ENCODE assay signal across 8 cellular contexts in the genomic region with DNA sequence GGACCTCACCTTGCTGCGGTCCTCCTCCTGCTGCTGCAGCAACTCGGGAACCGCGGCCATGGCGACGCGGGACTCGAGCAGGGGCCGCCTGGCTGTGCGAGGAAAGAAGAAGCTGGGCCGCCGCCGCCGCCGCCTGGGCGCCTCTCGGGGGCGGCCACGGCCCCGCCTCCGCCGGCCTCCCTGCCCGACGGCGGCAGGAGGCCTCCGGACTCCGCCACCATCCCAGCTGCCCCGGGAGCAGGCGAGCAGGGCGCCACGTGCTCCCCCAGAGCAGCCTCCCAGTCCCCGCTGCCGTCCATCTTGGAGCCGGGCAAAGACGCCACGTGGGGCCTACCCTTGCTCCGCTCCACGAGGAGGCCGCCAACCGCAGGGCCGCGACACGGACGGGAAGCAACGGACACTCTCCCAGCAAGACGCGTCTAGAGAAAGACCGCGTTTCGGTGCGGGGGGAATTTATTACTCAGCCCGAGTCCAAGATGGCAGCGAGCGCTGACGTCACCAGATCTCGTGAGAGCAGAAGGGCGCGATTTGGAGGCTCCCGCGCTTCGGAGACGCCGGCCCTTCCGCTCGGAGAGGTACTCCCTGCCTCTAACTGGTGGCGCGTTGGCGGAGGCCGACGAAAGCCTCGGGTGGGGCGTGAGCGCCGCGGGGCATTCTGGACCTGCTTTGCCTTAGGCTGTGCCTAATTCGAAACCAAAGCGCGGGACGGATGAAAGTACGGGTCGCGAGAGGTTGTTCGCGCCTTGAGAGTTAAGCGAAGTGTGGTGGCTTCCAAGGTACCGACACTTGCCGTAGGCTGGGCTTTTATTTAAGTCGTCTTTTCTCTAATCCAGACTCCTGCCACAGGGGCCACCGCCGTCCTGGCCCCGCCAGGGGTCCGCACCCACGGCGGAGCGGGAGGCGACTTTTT. TPM values are rescaled to one million over a fixed set of nuclear protein-coding genes. Genes with fewer than 3 reads are reported as not detected.
A peak's percentile ranks its signal among the peaks of the same experiment; 100 is the strongest.
DNase-seq lines count a peak whose midpoint lies in the region; ATAC-seq and TF ChIP-seq lines count a peak whose summit lies in the region.

Gene MGME1 (plus strand): TSS at position 653 of the 910 bp plus-strand sequence. CDS start 842 bp downstream, outside the sequence.
Gene SNX5 (minus strand): TSS at position 429 of the 910 bp plus-strand sequence. CDS start 369 bp downstream, at position 60.

- peaks cover 96% of the 10 kb centered on the region for H3K79me2 ChIP-seq in SU-DHL-6 (ENCODE audit: insufficient read depth, low read length)

- peak within 1 kb of the TSS; percentile 8 for H2AFZ ChIP-seq in SU-DHL-6 (ENCODE audit: low read depth, low read length, severe bottlenecking)

- TF ChIP-seq CTCF in SU-DHL-6 (IDR thresholded peaks at IDR 0.05; ENCODE audit: insufficient read depth, low read length, poor library complexity, severe bottlenecking) (no peak), osteocyte (IDR thresholded peaks at IDR 0.05) (no peak)

- H3K36me3 Mint-ChIP-seq in activated naive CD8-positive, alpha-beta T cell treated with anti-CD3 and anti-CD28 coated beads, Interleukin-2, amount 10 ng/mL, durations not matched to agents 7 days and 5 days = peaks cover 43% of the 10 kb centered on the region
- peaks cover 17% of the 10 kb centered on the region for H3K36me3 Mint-ChIP-seq in osteocyte (ENCODE audit: unreplicated experiment)

- H3K27me3 ChIP-seq in SU-DHL-6 (ENCODE audit: low read length) = no peaks in the 10 kb centered on the region
- H3K27me3 ChIP-seq in thymus (ENCODE audit: control insufficient read depth, insufficient read depth) = no peaks in the 10 kb centered on the region

- H3K27ac ChIP-seq in SU-DHL-6 (ENCODE audit: low read depth, low read length) = peak within 1 kb of the TSS; percentile 96
- peak within 1 kb of the TSS; percentile 100 for H3K27ac ChIP-seq in thymus (ENCODE audit: low read depth)

- peak within 1 kb of the TSS; percentile 96 for H3K27ac Mint-ChIP-seq in activated naive CD8-positive, alpha-beta T cell treated with anti-CD3 and anti-CD28 coated beads, Interleukin-2, amount 10 ng/mL, durations not matched to agents 7 days and 5 days
- H3K27ac Mint-ChIP-seq in osteocyte (ENCODE audit: unreplicated experiment) = peak within 1 kb of the TSS; percentile 99

- POLR2A ChIA-PET in activated naive CD8-positive, alpha-beta T cell treated with anti-CD3 and anti-CD28 coated beads, Interleukin-2, amount 10 ng/mL, durations not matched to agents 7 days and 5 days (lab: Charles Lee) = interaction anchor here (0.6 to 6.5 kb wide), 12 partner anchors 11 to 443 kb away, joined by 3 to 73 read pairs (median 4); partner anchors contain the start of genes KAT14, PET117 and RRBP1

- H3K36me3 ChIP-seq in SU-DHL-6 (ENCODE audit: low read length) (peaks cover 33% of the 10 kb centered on the region), thymus (ENCODE audit: control insufficient read depth, insufficient read depth) (no peaks in the 10 kb centered on the region)

- intact Hi-C loops in head of caudate nucleus (cut with DNase I) = loop anchor here (5.0 to 10.0 kb wide), 3 partner anchors 169 to 316 kb away; partner anchors contain the start of genes KAT14, PET117, RRBP1 and ZNF133

- H3K4me3 Mint-ChIP-seq in activated naive CD8-positive, alpha-beta T cell treated with anti-CD3 and anti-CD28 coated beads, Interleukin-2, amount 10 ng/mL, durations not matched to agents 7 days and 5 days = peak within 1 kb of the TSS; percentile 96
- H3K4me3 Mint-ChIP-seq in osteocyte (ENCODE audit: unreplicated experiment) = peak within 1 kb of the TSS; percentile 81

- H3K4me1 Mint-ChIP-seq in activated naive CD8-positive, alpha-beta T cell treated with anti-CD3 and anti-CD28 coated beads, Interleukin-2, amount 10 ng/mL, durations not matched to agents 7 days and 5 days = peaks cover 39% of the 10 kb centered on the region
- peaks cover 69% of the 10 kb centered on the region for H3K4me1 Mint-ChIP-seq in osteocyte (ENCODE audit: unreplicated experiment)

- peak within 1 kb of the TSS; percentile 97 for H3K4me2 ChIP-seq in SU-DHL-6 (ENCODE audit: low read depth, low read length, poor library complexity, severe bottlenecking)

- DNase-seq in NCI-H128 (lab: John Stamatoyannopoulos, UW; ENCODE audit: unreplicated experiment) = peak; percentile 95
- DNase-seq in activated naive CD8-positive, alpha-beta T cell treated with anti-CD3 and anti-CD28 coated beads, Interleukin-2, amount 10 ng/mL, durations not matched to agents 7 days and 5 days = peak; percentile 98
- peak; percentile 97 to 100 (median 99) for DNase-seq in head of caudate nucleus
- peak; percentile 99 for DNase-seq in osteocyte (ENCODE audit: extremely low spot score, unreplicated experiment)

- peaks cover 64% of the 10 kb centered on the region for H3F3A ChIP-seq in SU-DHL-6 (ENCODE audit: insufficient read depth)

- peaks cover 26% of the 10 kb centered on the region for H3K4me1 ChIP-seq in thymus (ENCODE audit: control insufficient read depth, insufficient read depth, low read length)

- peak; percentile 96 for TF ChIP-seq POLR2A in GM10847 (IDR thresholded peaks at IDR 0.05; ENCODE audit: extremely low read depth, insufficient read length)

- under 1% methylated on average over 96 of the region's 96 CpGs for WGBS in thymus

- H3K9me3 Mint-ChIP-seq in activated naive CD8-positive, alpha-beta T cell treated with anti-CD3 and anti-CD28 coated beads, Interleukin-2, amount 10 ng/mL, durations not matched to agents 7 days and 5 days = no peaks in the 10 kb centered on the region
- H3K9me3 Mint-ChIP-seq in osteocyte (ENCODE audit: unreplicated experiment) = no peaks in the 10 kb centered on the region

- H3K4me3 ChIP-seq in SU-DHL-6 (ENCODE audit: insufficient read depth, low read length, poor library complexity, severe bottlenecking) = peak within 1 kb of the TSS; percentile 93
- peak within 1 kb of the TSS; percentile 76 for H3K4me3 ChIP-seq in thymus (ENCODE audit: low read length)

- H3K9me3 ChIP-seq in SU-DHL-6 (ENCODE audit: insufficient read depth, low read length) (no peaks in the 10 kb centered on the region), thymus (ENCODE audit: control insufficient read depth) (no peaks in the 10 kb centered on the region)

- peak; percentile 75 for ATAC-seq in HG02678 (IDR thresholded peaks at IDR 0.05; ENCODE audit: unreplicated experiment)
- ATAC-seq in activated naive CD8-positive, alpha-beta T cell treated with anti-CD3 and anti-CD28 coated beads, Interleukin-2, amount 10 ng/mL, durations not matched to agents 7 days and 5 days (ENCODE audit: low read depth) = peak; percentile 93

- H3K9ac ChIP-seq in SU-DHL-6 (ENCODE audit: low read length) = peak within 1 kb of the TSS; percentile 99

- no peaks in the 10 kb centered on the region for H3K9me2 ChIP-seq in SU-DHL-6 (replicated peaks; ENCODE audit: insufficient read depth, low read length)

- H4K20me1 ChIP-seq in SU-DHL-6 (ENCODE audit: low read depth, low read length) = peaks cover 28% of the 10 kb centered on the region

- H3K27me3 Mint-ChIP-seq in activated naive CD8-positive, alpha-beta T cell treated with anti-CD3 and anti-CD28 coated beads, Interleukin-2, amount 10 ng/mL, durations not matched to agents 7 days and 5 days = no peaks in the 10 kb centered on the region
- H3K27me3 Mint-ChIP-seq in osteocyte (ENCODE audit: unreplicated experiment) = no peaks in the 10 kb centered on the region

RNA-seq across cellular contexts. Expression of gene MGME1, which starts in this region (rescaled TPM):
- 10 to 100 TPM; 32.2 to 37.5 TPM for total RNA-seq in activated naive CD8-positive, alpha-beta T cell treated with anti-CD3 and anti-CD28 coated beads, Interleukin-2, amount 10 ng/mL, durations not matched to agents 7 days and 5 days
- 38.5 and 40.5 TPM in 2 replicates for total RNA-seq in osteocyte
- 23.1 TPM for polyA plus RNA-seq in thymus

RNA-seq across cellular contexts. Expression of gene SNX5, which starts in this region (rescaled TPM):
- 100 to 1,000 TPM; 127 to 131 TPM for total RNA-seq in activated naive CD8-positive, alpha-beta T cell treated with anti-CD3 and anti-CD28 coated beads, Interleukin-2, amount 10 ng/mL, durations not matched to agents 7 days and 5 days
- 140 and 147 TPM in 2 replicates for total RNA-seq in osteocyte
- polyA plus RNA-seq in thymus = 134 TPM

Comparison
In these comparisons a context has a peak if more than half of its experiments do, and no peak if none do; other contexts are left out.
1. Peak in every context shown above with its lines: DNase-seq, ATAC-seq, H3K4me3 ChIP-seq and H3K27ac ChIP-seq.